Comparison of ENCODE assay signal across 1 cellular context in genomic region chr20:53957421-53958172, GRCh38.
TF ChIP-seq lines count a peak whose summit lies in the region.

No MANE protein-coding gene starts in this region.

TF ChIP-seq in WTC11, 78 proteins besides CTCF, POLR2A, EP300 and RAD21:
- TF ChIP-seq, protein P1, sequence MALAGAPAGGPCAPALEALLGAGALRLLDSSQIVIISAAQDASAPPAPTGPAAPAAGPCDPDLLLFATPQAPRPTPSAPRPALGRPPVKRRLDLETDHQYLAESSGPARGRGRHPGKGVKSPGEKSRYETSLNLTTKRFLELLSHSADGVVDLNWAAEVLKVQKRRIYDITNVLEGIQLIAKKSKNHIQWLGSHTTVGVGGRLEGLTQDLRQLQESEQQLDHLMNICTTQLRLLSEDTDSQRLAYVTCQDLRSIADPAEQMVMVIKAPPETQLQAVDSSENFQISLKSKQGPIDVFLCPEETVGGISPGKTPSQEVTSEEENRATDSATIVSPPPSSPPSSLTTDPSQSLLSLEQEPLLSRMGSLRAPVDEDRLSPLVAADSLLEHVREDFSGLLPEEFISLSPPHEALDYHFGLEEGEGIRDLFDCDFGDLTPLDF (CRISPR knock-in tag; IDR thresholded peaks at IDR 0.05): no peak
- no peak for TF ChIP-seq GRHL2 (CRISPR knock-in tag; IDR thresholded peaks at IDR 0.05; ENCODE audit: insufficient replicate concordance, severe bottlenecking)
- no peak for TF ChIP-seq TCF7 (CRISPR knock-in tag; IDR thresholded peaks at IDR 0.05; ENCODE audit: low read depth)
- TF ChIP-seq FOXP1 (CRISPR knock-in tag; IDR thresholded peaks at IDR 0.05; ENCODE audit: borderline replicate concordance): no peak
TF ChIP-seq in WTC11: peak in this region for 0.
